Comparison of ENCODE assay signal across 17 cellular contexts in genomic region chr15:78660584-78660983, GRCh38. TPM values are rescaled to one million over a fixed set of nuclear protein-coding genes. Genes with fewer than 3 reads are reported as not detected.
DNase-seq lines count a peak whose midpoint lies in the region; ATAC-seq and TF ChIP-seq lines count a peak whose summit lies in the region.
"Had no signal": no experiment of that assay in that cellular context is flagged by ENCODE, and none has a peak within 500 bp of the region (broad histone marks: within the 10 kb centered on the region; RNA-seq: fewer than 3 reads in every experiment).

No MANE protein-coding gene starts in this region.

- TF ChIP-seq CTCF in GM23338 (conservative IDR thresholded peaks at IDR 0.05; ENCODE audit: low read depth in 2 of 2) (no peak), WTC11 (IDR thresholded peaks at IDR 0.05) (no peak), testis (IDR thresholded peaks at IDR 0.05) (no peak), tibial artery (IDR thresholded peaks at IDR 0.05) (no peak)

- 54 to 72% methylated on average over 7 to 9 of the region's 9 CpGs for WGBS in testis, 2 donors

- intact Hi-C loops in testis (cut with DNase I; ENCODE audit: low total_unique reads): no loop called here
- intact Hi-C loops in tibial artery (cut with DNase I; ENCODE audit: low total_unique reads): no loop called here

- H3K4me3 ChIP-seq in BLaER1: no peak overlapping the region
- no peak overlapping the region for H3K4me3 ChIP-seq in GM23338
- peak overlapping the region; percentile 46 to 50 for H3K4me3 ChIP-seq in testis
- H3K4me3 ChIP-seq in tibial artery: no peak overlapping the region

- no peak overlapping the region; the same call in 1 of the 2 replicates for H3K27ac ChIP-seq in BLaER1
- no peak overlapping the region for H3K27ac ChIP-seq in GM23338 (ENCODE audit: low read depth)
- peak overlapping the region in 1 of 2 donors; percentile 29 for H3K27ac ChIP-seq in testis
- no peak overlapping the region for H3K27ac ChIP-seq in tibial artery
- H3K27ac ChIP-seq: C4-2B, HL-60 had no signal

- peak overlapping the region; percentile 28; the same call in 1 of the 2 replicates for H3K4me2 ChIP-seq in BLaER1
- no peak overlapping the region for H3K4me2 ChIP-seq in GM23338

- H3F3A ChIP-seq in GM23338 (replicated peaks; ENCODE audit: low read depth): no peaks in the 10 kb centered on the region

- H2AFZ ChIP-seq in GM23338: 0 out of 2 replicates have a peak overlapping the region, but pooled peaks have one; percentile 47

- H3K36me3 ChIP-seq in BLaER1 (no peaks in the 10 kb centered on the region), GM23338 (ENCODE audit: insufficient read depth) (no peaks in the 10 kb centered on the region), testis (ENCODE audit: low read depth, missing control alignments) (no peaks in the 10 kb centered on the region), tibial artery (no peaks in the 10 kb centered on the region)

- H3K4me1 ChIP-seq in BLaER1 (peaks cover 66% of the 10 kb centered on the region), GM23338 (ENCODE audit: insufficient read depth) (no peaks in the 10 kb centered on the region), testis (no peaks in the 10 kb centered on the region), tibial artery (no peaks in the 10 kb centered on the region)

- TF ChIP-seq POLR2A in testis (IDR thresholded peaks at IDR 0.05): no peak

- H3K4me3 Mint-ChIP-seq in GM23338: no peak overlapping the region
- no peak overlapping the region for H3K4me3 Mint-ChIP-seq in WTC11
- H3K4me3 Mint-ChIP-seq: CD4-positive, alpha-beta memory T cell; HFFc6 had no signal

- POLR2A ChIA-PET in WTC11 (lab: Charles Lee): no interaction called here

- no peaks in the 10 kb centered on the region for H3K9me3 ChIP-seq in BLaER1
- H3K9me3 ChIP-seq in testis: no peaks in the 10 kb centered on the region
- no peaks in the 10 kb centered on the region for H3K9me3 ChIP-seq in tibial artery

- CTCF ChIA-PET in WTC11 (lab: Charles Lee): interaction anchor here (0.6 to 1.3 kb wide), 3 partner anchors 22 to 104 kb away, joined by 3 read pairs; no protein-coding TSS in a partner anchor

- peaks cover 14% of the 10 kb centered on the region for H3K27me3 Mint-ChIP-seq in GM23338 (ENCODE audit: insufficient read depth, low read depth, poor library complexity)
- H3K27me3 Mint-ChIP-seq in WTC11 (ENCODE audit: low read depth): peaks cover 4% of the 10 kb centered on the region
- H3K27me3 Mint-ChIP-seq: CD4-positive, alpha-beta memory T cell had no signal

- H3K9me2 ChIP-seq in GM23338 (ENCODE audit: insufficient read depth): no peaks in the 10 kb centered on the region

- DNase-seq in GM23338 (ENCODE audit: low spot score): no peak
- no peak for DNase-seq in WTC11 (ENCODE audit: low spot score)
- no peak for DNase-seq in testis
- no peak for DNase-seq in tibial artery
- no peak for DNase-seq in NCI-H446 treated with DMSO at 0.1 percent for 48 hours (lab: John Stamatoyannopoulos, UW)
- DNase-seq: ACHN; CD4-positive, alpha-beta memory T cell; DND-41; GDM1; HCEC 1CT; HFFc6 had no signal

- ATAC-seq in GM23338 (peak; percentile 52; the same call in 2 of the 3 replicates), WTC11 (peak; percentile 36), HG03469 (IDR thresholded peaks at IDR 0.05; ENCODE audit: unreplicated experiment) (no peak)

- H4K20me1 ChIP-seq in BLaER1 (no peaks in the 10 kb centered on the region), GM23338 (replicated peaks; ENCODE audit: insufficient read depth) (no peaks in the 10 kb centered on the region)

- H3K4me1 Mint-ChIP-seq in GM23338 (no peaks in the 10 kb centered on the region), WTC11 (peaks cover 8% of the 10 kb centered on the region)
- H3K4me1 Mint-ChIP-seq: CD4-positive, alpha-beta memory T cell had no signal

- no peaks in the 10 kb centered on the region; the same call in 2 of the 3 replicates for H3K9me3 Mint-ChIP-seq in GM23338
- 0 out of 2 replicates have a peak, but pooled peaks cover 2% of the 10 kb centered on the region for H3K9me3 Mint-ChIP-seq in WTC11
- H3K9me3 Mint-ChIP-seq: CD4-positive, alpha-beta memory T cell; HFFc6 had no signal

- H3K79me2 ChIP-seq in GM23338 (replicated peaks; ENCODE audit: insufficient read depth): no peaks in the 10 kb centered on the region

- H3K36me3 Mint-ChIP-seq in GM23338 (ENCODE audit: low read depth) (no peaks in the 10 kb centered on the region), WTC11 (0 out of 2 replicates have a peak, but pooled peaks cover 3% of the 10 kb centered on the region)
- H3K36me3 Mint-ChIP-seq: CD4-positive, alpha-beta memory T cell had no signal

- no peak overlapping the region for H3K9ac ChIP-seq in BLaER1

- H3K27ac Mint-ChIP-seq in GM23338: no peak overlapping the region
- no peak overlapping the region for H3K27ac Mint-ChIP-seq in WTC11
- H3K27ac Mint-ChIP-seq: HFFc6 had no signal

- H3K27me3 ChIP-seq in BLaER1 (no peaks in the 10 kb centered on the region), GM23338 (ENCODE audit: insufficient read depth) (no peaks in the 10 kb centered on the region), testis (no peaks in the 10 kb centered on the region), tibial artery (peaks cover 0 to 6% of the 10 kb centered on the region in 2 donors)

TF ChIP-seq in GM23338, 12 proteins besides CTCF, POLR2A, EP300 and RAD21 (continues in another document):
- TF ChIP-seq ZNF331 (CRISPR knock-in tag; IDR thresholded peaks at IDR 0.05; ENCODE audit: low read depth): no peak
- no peak for TF ChIP-seq CREB1 (CRISPR knock-in tag; IDR thresholded peaks at IDR 0.05; ENCODE audit: low read depth)

TF ChIP-seq in WTC11, 78 proteins besides CTCF, POLR2A, EP300 and RAD21 (continues in another document):
- TF ChIP-seq NR1H2 (CRISPR knock-in tag; IDR thresholded peaks at IDR 0.05) (no peak), ZNF219 (CRISPR knock-in tag; IDR thresholded peaks at IDR 0.05; ENCODE audit: borderline replicate concordance) (no peak), FOXJ3 (CRISPR knock-in tag; IDR thresholded peaks at IDR 0.05; ENCODE audit: borderline replicate concordance) (no peak), TP53 (CRISPR knock-in tag; IDR thresholded peaks at IDR 0.05) (no peak), SMAD3 (CRISPR knock-in tag; IDR thresholded peaks at IDR 0.05; ENCODE audit: borderline replicate concordance) (no peak), NFE2L1 (CRISPR knock-in tag; IDR thresholded peaks at IDR 0.05) (no peak), IRF2 (CRISPR knock-in tag; IDR thresholded peaks at IDR 0.05; ENCODE audit: borderline replicate concordance, low read depth) (no peak), ZNF317 (CRISPR knock-in tag; IDR thresholded peaks at IDR 0.05; ENCODE audit: borderline replicate concordance, low read depth) (no peak), ZNF423 (CRISPR knock-in tag; IDR thresholded peaks at IDR 0.05) (no peak), MXD4 (CRISPR knock-in tag; IDR thresholded peaks at IDR 0.05; ENCODE audit: borderline replicate concordance) (no peak), ZNF532 (CRISPR knock-in tag; IDR thresholded peaks at IDR 0.05; ENCODE audit: borderline replicate concordance) (no peak)

RNA-seq across cellular contexts. Expression of gene CHRNB4, which starts 19.6 kb away (rescaled TPM):
- 1.0 and 1.6 TPM in 2 replicates for total RNA-seq in GM23338 (2014; rRNA removed; shearing (Covaris generic))
- 0.71 and 1.4 TPM in 2 replicates for polyA plus RNA-seq in GM23338 (2016; fragmentation: Nextera tagmentation; extraction: Ambion mirVana)
- 3.7 to 10.1 TPM (median 4.0 TPM) in 3 replicates for total RNA-seq in WTC11 (2021)
- 1 to 10 TPM; 7.4 to 8.0 TPM for total RNA-seq in testis
- 13.1 TPM for polyA plus RNA-seq in testis (ENCODE audit: insufficient read depth, low read depth, low replicate concordance)
- total RNA-seq: A172; CD4-positive, alpha-beta memory T cell; H4; HFFc6 had no signal
- polyA plus RNA-seq: CD4-positive, alpha-beta memory T cell had no signal

RNA-seq across cellular contexts. Expression of gene CHRNA3, which starts 39.8 kb away (rescaled TPM):
- 1.3 and 2.9 TPM in 2 replicates for total RNA-seq in GM23338 (2014; rRNA removed; shearing (Covaris generic))
- polyA plus RNA-seq in GM23338 (2016; fragmentation: Nextera tagmentation; extraction: Ambion mirVana) (2.3 and 3.5 TPM in 2 replicates), testis (ENCODE audit: insufficient read depth, low read depth, low replicate concordance) (4.5 TPM)
- total RNA-seq in WTC11 (2021) (2.2 to 4.4 TPM (median 3.2 TPM) in 3 replicates), testis (1 to 10 TPM; 3.1 to 5.7 TPM)
- total RNA-seq: CD4-positive, alpha-beta memory T cell; HFFc6 had no signal
- polyA plus RNA-seq: CD4-positive, alpha-beta memory T cell had no signal

Comparison
In these comparisons a context has a peak if more than half of its experiments do, and no peak if none do; other contexts are left out.
1. H3K4me3 ChIP-seq: peak in testis (2 of 2); none in BLaER1 (single experiment), GM23338 (single experiment) and tibial artery (0 of 2).